8 cellular contexts compared by ENCODE assay signal in the genomic region with DNA sequence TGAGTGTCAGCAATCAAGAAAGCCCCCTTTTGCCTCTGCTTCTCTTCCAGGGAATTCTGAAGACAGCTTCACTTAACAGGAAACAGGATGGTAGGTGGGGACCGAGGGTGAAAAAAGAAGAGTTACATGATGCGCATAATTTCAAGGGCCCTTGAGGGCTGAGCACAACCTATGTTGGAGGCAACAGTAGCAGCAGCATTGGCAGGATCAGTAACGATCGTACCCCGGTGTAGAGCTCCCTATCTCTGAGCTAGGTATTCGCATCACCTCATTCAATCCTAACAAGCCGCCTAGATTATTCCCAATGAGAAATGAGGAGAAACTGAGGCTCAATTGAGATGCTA. TPM values are rescaled to one million over a fixed set of nuclear protein-coding genes. Genes with fewer than 3 reads are reported as not detected.
DNase-seq lines count a peak whose midpoint lies in the region; ATAC-seq and TF ChIP-seq lines count a peak whose summit lies in the region.

No MANE protein-coding gene starts in this region.

- TF ChIP-seq CTCF in DOHH2 (IDR thresholded peaks at IDR 0.05; ENCODE audit: low read depth, low read length, poor library complexity, severe bottlenecking): no peak
- TF ChIP-seq CTCF in HL-60 (IDR thresholded peaks at IDR 0.05; ENCODE audit: insufficient read depth, low read length): no peak
- TF ChIP-seq CTCF in adrenal gland (IDR thresholded peaks at IDR 0.05): no peak
- no peak for TF ChIP-seq CTCF in smooth muscle cell (IDR thresholded peaks at IDR 0.05; ENCODE audit: borderline replicate concordance, insufficient read depth, poor library complexity, severe bottlenecking)

- H3K9me3 ChIP-seq in DOHH2 (ENCODE audit: control insufficient read depth, insufficient read depth, low read length): no peaks in the 10 kb centered on the region
- no peaks in the 10 kb centered on the region for H3K9me3 ChIP-seq in adrenal gland (replicated peaks in 1 of 3)
- H3K9me3 ChIP-seq in iPS-20b (ENCODE audit: insufficient read depth, low read depth, low read length): no peaks in the 10 kb centered on the region
- no peaks in the 10 kb centered on the region for H3K9me3 ChIP-seq in smooth muscle cell (replicated peaks; ENCODE audit: low read depth)

- peak overlapping the region; percentile 90 for H2AFZ ChIP-seq in smooth muscle cell (ENCODE audit: low read depth)

- H3K4me3 ChIP-seq in DOHH2 (ENCODE audit: low read length): peak overlapping the region; percentile 91
- H3K4me3 ChIP-seq in HL-60 (replicated peaks; ENCODE audit: insufficient read depth, low read length): peak overlapping the region; percentile 34
- H3K4me3 ChIP-seq in adrenal gland: peak overlapping the region in 2 of 4 donors; percentile 62 to 98
- H3K4me3 ChIP-seq in iPS-20b (ENCODE audit: low read length): peak overlapping the region; percentile 90
- peak overlapping the region; percentile 85 for H3K4me3 ChIP-seq in smooth muscle cell

- DNase-seq in HL-60 (ENCODE audit: low read depth in 1 of 2, low spot score in 1 of 2): no peak
- no peak for DNase-seq in adrenal gland
- DNase-seq in smooth muscle cell (lab: John Stamatoyannopoulos, UW; ENCODE audit: unreplicated experiment): peak; percentile 9

- H3K27ac ChIP-seq in DOHH2 (ENCODE audit: low read depth, low read length) (no peak overlapping the region), HL-60 (replicated peaks) (peak overlapping the region; percentile 61), adrenal gland (peak overlapping the region in 4 of 5 donors; percentile 87 to 94 (median 90)), iPS-20b (ENCODE audit: low read length) (peak overlapping the region; percentile 52), smooth muscle cell (ENCODE audit: low read depth) (peak overlapping the region; percentile 90)

- H3K36me3 ChIP-seq in DOHH2 (ENCODE audit: control insufficient read depth, low read length) (peaks cover 14% of the 10 kb centered on the region), adrenal gland (replicated peaks in 1 of 2) (no peaks in the 10 kb centered on the region), iPS-20b (ENCODE audit: insufficient read depth, low read depth, low read length) (peaks cover 15% of the 10 kb centered on the region; the same call in 1 of the 2 replicates), smooth muscle cell (ENCODE audit: low read depth) (no peaks in the 10 kb centered on the region)

- H3K79me2 ChIP-seq in DOHH2 (ENCODE audit: control insufficient read depth, low read length) (peaks cover 45% of the 10 kb centered on the region), smooth muscle cell (ENCODE audit: low read depth) (peaks cover 32% of the 10 kb centered on the region)

- ATAC-seq in HG02884 (IDR thresholded peaks at IDR 0.05; ENCODE audit: unreplicated experiment) (no peak), HG03571 (IDR thresholded peaks at IDR 0.05; ENCODE audit: unreplicated experiment) (no peak), GM21390 (IDR thresholded peaks at IDR 0.05; ENCODE audit: unreplicated experiment) (no peak)

- H3K4me2 ChIP-seq in DOHH2 (ENCODE audit: low read length) (peak overlapping the region; percentile 70), smooth muscle cell (peak overlapping the region; percentile 83)

- intact Hi-C loops in adrenal gland (cut with DNase I): loop anchor here in 1 of 2 donors (2.0 kb wide), 1 partner anchor 35 kb away; no protein-coding TSS in a partner anchor

- no peak for TF ChIP-seq POLR2A in adrenal gland (IDR thresholded peaks at IDR 0.05)

- H3K27me3 ChIP-seq in DOHH2 (ENCODE audit: control insufficient read depth, low read length) (no peaks in the 10 kb centered on the region), HL-60 (ENCODE audit: insufficient read depth, poor library complexity, severe bottlenecking) (no peaks in the 10 kb centered on the region), adrenal gland (no peaks in the 10 kb centered on the region), iPS-20b (ENCODE audit: insufficient read depth, low read length) (no peaks in the 10 kb centered on the region), smooth muscle cell (ENCODE audit: low read depth) (no peaks in the 10 kb centered on the region)

- H3K9ac ChIP-seq in iPS-20b (ENCODE audit: low read depth, low read length): peak overlapping the region; percentile 95
- H3K9ac ChIP-seq in smooth muscle cell (ENCODE audit: low read depth): peak overlapping the region; percentile 91

- H3K4me1 ChIP-seq in DOHH2 (ENCODE audit: control insufficient read depth, low read length) (peaks cover 22% of the 10 kb centered on the region), adrenal gland (replicated peaks in 1 of 2) (peaks cover 9 to 29% of the 10 kb centered on the region in 2 donors), iPS-20b (ENCODE audit: insufficient read depth, low read length) (peaks cover 5% of the 10 kb centered on the region), smooth muscle cell (ENCODE audit: low read depth) (peaks cover 9% of the 10 kb centered on the region)

- H4K20me1 ChIP-seq in DOHH2 (ENCODE audit: control insufficient read depth, insufficient read depth, low read depth, low read length) (no peaks in the 10 kb centered on the region), smooth muscle cell (ENCODE audit: low read depth) (peaks cover 32% of the 10 kb centered on the region)

- H3K9me2 ChIP-seq in DOHH2 (replicated peaks; ENCODE audit: control insufficient read depth, low read length): no peaks in the 10 kb centered on the region

- 1 to 4% (median 3%) methylated on average over 7 of the region's 7 CpGs for WGBS in adrenal gland, 4 donors
- 7% methylated on average over 7 of the region's 7 CpGs for WGBS in smooth muscle cell (ENCODE audit: low lambda C conversion rate)

- 0 out of 2 replicates have a peak, but pooled peaks cover 3% of the 10 kb centered on the region for H3F3A ChIP-seq in DOHH2 (ENCODE audit: control insufficient read depth, insufficient read depth)
- peaks cover 7% of the 10 kb centered on the region for H3F3A ChIP-seq in smooth muscle cell (ENCODE audit: low read depth)

RNA-seq across cellular contexts. Expression of gene RAD54L2, which starts 0.4 kb away (rescaled TPM):
- 10 to 100 TPM; 11.0 to 42.2 (median 19.6) TPM for total RNA-seq in adrenal gland
- 1 to 10 TPM; 5.6 to 9.4 (median 6.3) TPM for polyA plus RNA-seq in adrenal gland
- 12.8 and 13.7 TPM in 2 replicates for total RNA-seq in smooth muscle cell
- polyA plus RNA-seq in smooth muscle cell: 12.6 and 18.6 TPM in 2 replicates

RNA-seq across cellular contexts. Expression of gene DCAF1, which starts 38.3 kb away (rescaled TPM):
- total RNA-seq in adrenal gland (10 to 100 TPM; 16.5 to 31.5 (median 22.9) TPM), smooth muscle cell (7.4 and 7.8 TPM in 2 replicates)
- polyA plus RNA-seq in adrenal gland (10 to 100 TPM in 1 of 3 donors, 1 to 10 TPM in 2; 7.3 to 29.9 (median 8.2) TPM), smooth muscle cell (4.3 and 6.2 TPM in 2 replicates)
